Comparison of ENCODE assay signal across 1 cellular context in the genomic region with DNA sequence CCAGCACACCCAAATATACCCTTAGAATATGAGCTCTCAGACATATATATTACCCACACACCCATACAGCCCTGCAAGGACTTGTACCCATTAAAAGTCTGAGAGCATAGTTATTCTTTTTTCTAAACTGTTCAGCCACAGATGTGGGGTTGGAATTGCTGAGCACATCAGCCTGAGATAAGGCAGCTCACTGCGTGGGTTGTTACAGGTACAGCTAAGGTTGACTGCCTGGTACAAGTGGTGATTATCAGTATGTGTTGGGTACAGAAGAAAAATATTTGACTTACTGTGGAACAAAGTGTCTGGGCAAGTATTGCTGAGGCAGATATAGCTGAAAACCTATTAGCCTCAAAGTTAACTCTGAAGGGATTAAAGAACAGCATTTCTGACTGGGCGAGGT.
A peak's percentile ranks its signal among the peaks of the same experiment; 100 is the strongest.
TF ChIP-seq lines count a peak whose summit lies in the region.

No MANE protein-coding gene starts in this region.

TF ChIP-seq in K562, 482 proteins besides CTCF, POLR2A, EP300 and RAD21:
- TF ChIP-seq TEAD4 (IDR thresholded peaks at IDR 0.05; ENCODE audit: low read length): 0 out of 2 replicates have a peak, but pooled peaks have one; percentile 11
- no peak for TF ChIP-seq TEAD4 (CRISPR knock-in tag; IDR thresholded peaks at IDR 0.05; ENCODE audit: borderline replicate concordance)
- TF ChIP-seq EGR1 (conservative IDR thresholded peaks at IDR 0.05): peak; percentile 57
- peak; percentile 22; the same call in 1 of the 2 replicates for TF ChIP-seq CBFA2T2 (conservative IDR thresholded peaks at IDR 0.05)
- TF ChIP-seq, protein P1, sequence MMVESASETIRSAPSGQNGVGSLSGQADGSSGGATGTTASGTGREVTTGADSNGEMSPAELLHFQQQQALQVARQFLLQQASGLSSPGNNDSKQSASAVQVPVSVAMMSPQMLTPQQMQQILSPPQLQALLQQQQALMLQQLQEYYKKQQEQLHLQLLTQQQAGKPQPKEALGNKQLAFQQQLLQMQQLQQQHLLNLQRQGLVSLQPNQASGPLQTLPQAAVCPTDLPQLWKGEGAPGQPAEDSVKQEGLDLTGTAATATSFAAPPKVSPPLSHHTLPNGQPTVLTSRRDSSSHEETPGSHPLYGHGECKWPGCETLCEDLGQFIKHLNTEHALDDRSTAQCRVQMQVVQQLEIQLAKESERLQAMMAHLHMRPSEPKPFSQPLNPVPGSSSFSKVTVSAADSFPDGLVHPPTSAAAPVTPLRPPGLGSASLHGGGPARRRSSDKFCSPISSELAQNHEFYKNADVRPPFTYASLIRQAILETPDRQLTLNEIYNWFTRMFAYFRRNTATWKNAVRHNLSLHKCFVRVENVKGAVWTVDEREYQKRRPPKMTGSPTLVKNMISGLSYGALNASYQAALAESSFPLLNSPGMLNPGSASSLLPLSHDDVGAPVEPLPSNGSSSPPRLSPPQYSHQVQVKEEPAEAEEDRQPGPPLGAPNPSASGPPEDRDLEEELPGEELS (CRISPR knock-in tag; IDR thresholded peaks at IDR 0.05; ENCODE audit: borderline replicate concordance): no peak
- TF ChIP-seq CBFA2T3 (IDR thresholded peaks at IDR 0.05): peak; percentile 56
